ENCODE assay signal across 6 cellular contexts in the genomic region with DNA sequence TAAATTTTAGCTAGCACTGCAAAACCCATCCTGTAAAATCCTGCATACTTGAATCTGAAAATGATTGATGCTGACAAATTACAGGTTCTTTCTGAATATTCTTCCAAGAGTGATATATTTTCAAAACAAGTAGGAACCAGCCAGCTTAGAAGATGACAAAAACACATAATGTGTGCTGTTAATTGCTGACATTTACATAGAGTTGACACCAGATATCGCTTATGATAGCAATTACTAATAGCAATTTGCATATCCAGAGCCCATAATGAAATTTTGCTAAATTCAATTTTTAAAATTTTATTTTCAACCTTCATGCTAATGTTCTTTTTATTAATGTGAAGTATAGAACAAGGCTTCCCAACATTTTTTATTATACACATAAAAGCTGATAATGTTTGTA.
"Had no signal": no experiment of that assay in that cellular context is flagged by ENCODE, and none has a peak within 500 bp of the region (broad histone marks: within the 10 kb centered on the region; RNA-seq: fewer than 3 reads in every experiment).

No MANE protein-coding gene starts in this region.

- ATAC-seq: K562 had no signal

- H3K9ac ChIP-seq: KMS-11 had no signal

- H3K4me3 ChIP-seq: K562 had no signal

- DNase-seq: IMR-90, KBM-7, KG1 had no signal

- FAIRE-seq: HTR-8/SVneo, K562 had no signal

- H3K4me2 ChIP-seq: KMS-11 had no signal

- H3K27ac ChIP-seq: KMS-11 had no signal
